22 cellular contexts compared by ENCODE assay signal in genomic region chr6:76420094-76420493, GRCh38.
"Had no signal": no experiment of that assay in that cellular context is flagged by ENCODE, and none has a peak within 500 bp of the region (broad histone marks: within the 10 kb centered on the region; RNA-seq: fewer than 3 reads in every experiment).

No MANE protein-coding gene starts in this region.

- H3K27me3 ChIP-seq: colonic mucosa, dorsolateral prefrontal cortex, hepatocyte, ovary, transverse colon had no signal

- H3K27ac Mint-ChIP-seq: activated CD4-positive, alpha-beta memory T cell treated with anti-CD3 and anti-CD28 coated beads for 36 hours; activated naive CD4-positive, alpha-beta T cell treated with anti-CD3 and anti-CD28 coated beads for 36 hours; activated naive CD8-positive, alpha-beta T cell treated with anti-CD3 and anti-CD28 coated beads, Interleukin-2, amount 10 ng/mL, durations not matched to agents 7 days and 5 days; activated T-cell treated with anti-CD3 and anti-CD28 coated beads, Interleukin-2, amount 50 U/mL, for 72 hours; effector memory CD8-positive, alpha-beta T cell; naive thymus-derived CD8-positive, alpha-beta T cell; stimulated activated naive B cell treated with anti-CD40 and anti-IgM and Interleukin-4, amounts not matched to agents 10 μg/mL and 1 μg/mL and 100 μg/mL, for 72 hours had no signal

- H3K4me1 Mint-ChIP-seq: activated naive CD8-positive, alpha-beta T cell treated with anti-CD3 and anti-CD28 coated beads, Interleukin-2, amount 10 ng/mL, durations not matched to agents 7 days and 5 days; naive thymus-derived CD8-positive, alpha-beta T cell; stimulated activated naive B cell treated with anti-CD40 and anti-IgM and Interleukin-4, amounts not matched to agents 10 μg/mL and 1 μg/mL and 100 μg/mL, for 72 hours had no signal

- H3K36me3 ChIP-seq: colonic mucosa, left ventricle myocardium inferior, ovary, prostate gland, transverse colon had no signal

- H3K36me3 Mint-ChIP-seq: activated CD4-positive, alpha-beta memory T cell treated with anti-CD3 and anti-CD28 coated beads for 36 hours; activated naive CD8-positive, alpha-beta T cell treated with anti-CD3 and anti-CD28 coated beads, Interleukin-2, amount 10 ng/mL, durations not matched to agents 7 days and 5 days; naive thymus-derived CD8-positive, alpha-beta T cell; stimulated activated naive B cell treated with anti-CD40 and anti-IgM and Interleukin-4, amounts not matched to agents 10 μg/mL and 1 μg/mL and 100 μg/mL, for 72 hours had no signal

- ATAC-seq: activated T-cell treated with anti-CD3 and anti-CD28 coated beads, Interleukin-2, amount 50 U/mL, for 72 hours; effector memory CD8-positive, alpha-beta T cell; esophagus mucosa; naive thymus-derived CD8-positive, alpha-beta T cell; stimulated activated naive B cell treated with anti-CD40 and anti-IgM and Interleukin-4, amounts not matched to agents 10 μg/mL and 1 μg/mL and 100 μg/mL, for 72 hours had no signal

- DNase-seq: activated CD4-positive, alpha-beta memory T cell treated with anti-CD3 and anti-CD28 coated beads for 36 hours; activated CD4-positive, alpha-beta T cell treated with anti-CD3 and anti-CD28 coated beads for 48 hours; activated effector memory CD4-positive, alpha-beta T cell treated with Interleukin-2 at 50 U/mL for 16 hours; activated naive CD4-positive, alpha-beta T cell treated with anti-CD3 and anti-CD28 coated beads for 36 hours; activated naive CD8-positive, alpha-beta T cell treated with anti-CD3 and anti-CD28 coated beads, Interleukin-2, amount 10 ng/mL, durations not matched to agents 7 days and 5 days; activated T-cell treated with anti-CD3 and anti-CD28 coated beads, Interleukin-2, amount 50 U/mL, for 72 hours; amniotic stem cell; colonic mucosa; dorsolateral prefrontal cortex; effector memory CD8-positive, alpha-beta T cell; foreskin melanocyte; glutamatergic neuron; left ventricle myocardium inferior; naive thymus-derived CD8-positive, alpha-beta T cell; ovary; stimulated activated CD4-positive, alpha-beta T cell treated with anti-CD3 and anti-CD28 coated beads, Interleukin-2, amount 100 ng/mL, for 48 hours; stimulated activated CD8-positive, alpha-beta memory T cell treated with anti-CD3 and anti-CD28 coated beads, Interleukin-4, amount 100 ng/mL, for 48 hours; stimulated activated naive B cell treated with anti-CD40 and anti-IgM and Interleukin-4, amounts not matched to agents 10 μg/mL and 1 μg/mL and 100 μg/mL, for 72 hours; transverse colon had no signal

- H3K4me1 ChIP-seq: colonic mucosa, left ventricle myocardium inferior, transverse colon had no signal

- H3K9me3 Mint-ChIP-seq: activated CD4-positive, alpha-beta memory T cell treated with anti-CD3 and anti-CD28 coated beads for 36 hours; activated naive CD8-positive, alpha-beta T cell treated with anti-CD3 and anti-CD28 coated beads, Interleukin-2, amount 10 ng/mL, durations not matched to agents 7 days and 5 days; effector memory CD8-positive, alpha-beta T cell had no signal

- H3K27ac ChIP-seq: colonic mucosa, dorsolateral prefrontal cortex, hepatocyte, left ventricle myocardium inferior, ovary, prostate gland, transverse colon had no signal

- H3K4me3 Mint-ChIP-seq: activated CD4-positive, alpha-beta memory T cell treated with anti-CD3 and anti-CD28 coated beads for 36 hours; activated naive CD4-positive, alpha-beta T cell treated with anti-CD3 and anti-CD28 coated beads for 36 hours; activated naive CD8-positive, alpha-beta T cell treated with anti-CD3 and anti-CD28 coated beads, Interleukin-2, amount 10 ng/mL, durations not matched to agents 7 days and 5 days; activated T-cell treated with anti-CD3 and anti-CD28 coated beads, Interleukin-2, amount 50 U/mL, for 72 hours; effector memory CD8-positive, alpha-beta T cell; naive thymus-derived CD8-positive, alpha-beta T cell; stimulated activated naive B cell treated with anti-CD40 and anti-IgM and Interleukin-4, amounts not matched to agents 10 μg/mL and 1 μg/mL and 100 μg/mL, for 72 hours had no signal

- H3K4me3 ChIP-seq: colonic mucosa, dorsolateral prefrontal cortex, hepatocyte, left ventricle myocardium inferior, ovary, prostate gland, transverse colon had no signal

- H3K9me3 ChIP-seq: colonic mucosa, left ventricle myocardium inferior, ovary, prostate gland, transverse colon had no signal

- H3K27me3 Mint-ChIP-seq: activated CD4-positive, alpha-beta memory T cell treated with anti-CD3 and anti-CD28 coated beads for 36 hours; activated naive CD8-positive, alpha-beta T cell treated with anti-CD3 and anti-CD28 coated beads, Interleukin-2, amount 10 ng/mL, durations not matched to agents 7 days and 5 days; effector memory CD8-positive, alpha-beta T cell; naive thymus-derived CD8-positive, alpha-beta T cell; stimulated activated naive B cell treated with anti-CD40 and anti-IgM and Interleukin-4, amounts not matched to agents 10 μg/mL and 1 μg/mL and 100 μg/mL, for 72 hours had no signal
